In the genomic region with DNA sequence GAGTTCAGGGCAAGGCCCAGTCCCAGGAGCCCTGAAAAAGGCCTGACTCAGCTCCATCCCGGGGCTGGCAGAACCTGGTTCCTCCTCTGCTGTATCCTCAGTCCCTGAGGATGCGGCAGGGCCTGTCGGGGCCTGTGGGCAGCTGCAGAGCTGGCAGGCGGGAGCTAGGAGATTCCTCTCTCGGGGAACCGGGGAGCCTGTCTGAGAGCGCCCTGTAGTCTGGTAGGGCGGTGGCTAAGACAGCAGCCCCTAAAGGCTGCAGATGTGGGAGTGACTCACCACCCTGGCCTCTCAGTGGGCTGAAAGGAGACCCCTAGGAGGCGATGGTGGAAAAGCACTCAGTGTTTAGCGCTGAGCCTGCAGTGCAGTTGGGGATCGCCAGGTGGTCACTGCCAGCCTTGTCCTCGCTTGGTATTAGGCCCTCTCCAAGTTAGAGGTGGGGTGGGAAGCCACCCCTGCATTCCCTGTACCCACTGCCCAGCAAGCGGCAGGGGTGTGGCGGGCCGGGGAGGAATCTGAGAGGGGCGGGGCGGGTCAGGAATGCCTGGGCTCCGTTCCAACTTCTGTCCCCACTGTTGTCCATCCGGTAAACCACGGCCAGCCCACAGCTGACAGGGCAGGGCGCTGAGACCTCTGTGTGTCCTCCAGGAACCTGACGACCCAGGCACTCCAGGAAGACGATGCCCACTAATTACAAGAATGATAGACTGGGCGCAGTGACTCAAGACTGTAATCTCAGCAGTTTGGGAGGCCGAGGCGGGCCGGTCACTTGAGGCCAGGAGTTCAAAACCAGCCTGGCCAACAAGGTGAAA, we compare ENCODE assay signal across 10 cellular contexts. TPM values are rescaled to one million over a fixed set of nuclear protein-coding genes. Genes with fewer than 3 reads are reported as not detected.
DNase-seq lines count a peak whose midpoint lies in the region; ATAC-seq and TF ChIP-seq lines count a peak whose summit lies in the region.
"Had no signal": no experiment of that assay in that cellular context is flagged by ENCODE, and none has a peak within 500 bp of the region (broad histone marks: within the 10 kb centered on the region; RNA-seq: fewer than 3 reads in every experiment).

No MANE protein-coding gene starts in this region.

- H3K27me3 ChIP-seq in H7 (ENCODE audit: control insufficient read depth, insufficient read depth, low read length) (no peaks in the 10 kb centered on the region), SJCRH30 (no peaks in the 10 kb centered on the region), heart left ventricle (peaks cover 0 to 20% (median 3%) of the 10 kb centered on the region in 9 donors)

- ATAC-seq in heart left ventricle, result peak; percentile 40 to 75 (median 57)
- no peak for ATAC-seq in GM18870 (IDR thresholded peaks at IDR 0.05; ENCODE audit: unreplicated experiment)
- ATAC-seq in HG03175 (IDR thresholded peaks at IDR 0.05; ENCODE audit: unreplicated experiment), result no peak
- no peak for ATAC-seq in GM21529 (IDR thresholded peaks at IDR 0.05; ENCODE audit: unreplicated experiment)

- 38 to 47% (median 43%) methylated on average over 11 to 27 of the region's 27 CpGs for WGBS in heart left ventricle, 4 donors

- peaks cover 7% of the 10 kb centered on the region for H3K4me1 ChIP-seq in SJCRH30
- H3K4me1 ChIP-seq in heart left ventricle, result no peaks in the 10 kb centered on the region

- intact Hi-C loops in heart left ventricle (cut with DNase I), result loop anchor here in 5 of 10 donors (5.0 to 10.0 kb wide), 4 partner anchors 90 to 417 kb away; no protein-coding TSS in a partner anchor

- no peaks in the 10 kb centered on the region for H3K9me3 ChIP-seq in SJCRH30 (replicated peaks)
- no peaks in the 10 kb centered on the region for H3K9me3 ChIP-seq in heart left ventricle

- H3K4me3 ChIP-seq in H7 (ENCODE audit: insufficient read depth, low read depth, low read length) (no peak overlapping the region), SJCRH30 (no peak overlapping the region), heart left ventricle (no peak overlapping the region)
- H3K4me3 ChIP-seq: dorsolateral prefrontal cortex had no signal

- H3K36me3 ChIP-seq in H7 (replicated peaks; ENCODE audit: control insufficient read depth, insufficient read depth, low read length) (no peaks in the 10 kb centered on the region), SJCRH30 (no peaks in the 10 kb centered on the region), heart left ventricle (no peaks in the 10 kb centered on the region)

- H3K27ac ChIP-seq in SJCRH30 (peak overlapping the region; percentile 58), heart left ventricle (no peak overlapping the region)

- peak; percentile 94 for DNase-seq in H7
- DNase-seq in SJCRH30, result peak; percentile 91 to 92
- peak in 2 of 5 donors; percentile 32 to 43 for DNase-seq in heart left ventricle
- peak; percentile 88 for DNase-seq in renal cortical epithelial cell (ENCODE audit: low read depth)
- DNase-seq in NCI-H1694 treated with DMSO at 0.1 percent for 48 hours (lab: John Stamatoyannopoulos, UW), result no peak
- DNase-seq: dorsolateral prefrontal cortex; stimulated activated CD4-positive, alpha-beta T cell treated with anti-CD3 and anti-CD28 coated beads, Interleukin-12 subunit alpha, Interleukin-12 subunit beta, amount 100 ng/mL, for 4 hours had no signal

- TF ChIP-seq POLR2A in heart left ventricle (IDR thresholded peaks at IDR 0.05), result no peak

- TF ChIP-seq CTCF in heart left ventricle (IDR thresholded peaks at IDR 0.05), result no peak

RNA-seq across cellular contexts. Expression of gene CDH1, which starts 29.5 kb away (rescaled TPM):
- 19.0 and 38.6 TPM in 2 replicates for total RNA-seq in H7 (2014; rRNA removed; shearing (Covaris generic))
- not detected in 2 replicates for total RNA-seq in SJCRH30 (2014; rRNA removed; shearing (Covaris generic))
- total RNA-seq in heart left ventricle, result 1 to 10 TPM in 1 of 9 donors, under 1 TPM in 1, not detected in 7; 0.27 to 5.3 TPM
- polyA plus RNA-seq in heart left ventricle, result under 1 TPM in 1 of 2 donors, not detected in 1; 0.08 TPM
- total RNA-seq in renal cortical epithelial cell, result 31.4 and 94.8 TPM in 2 replicates

Comparison
In these comparisons a context has a peak if more than half of its experiments do, and no peak if none do; other contexts are left out.
1. ATAC-seq: peak in heart left ventricle (4 of 4); none in GM18870 (single experiment), HG03175 (single experiment) and GM21529 (single experiment).